In the genomic region with DNA sequence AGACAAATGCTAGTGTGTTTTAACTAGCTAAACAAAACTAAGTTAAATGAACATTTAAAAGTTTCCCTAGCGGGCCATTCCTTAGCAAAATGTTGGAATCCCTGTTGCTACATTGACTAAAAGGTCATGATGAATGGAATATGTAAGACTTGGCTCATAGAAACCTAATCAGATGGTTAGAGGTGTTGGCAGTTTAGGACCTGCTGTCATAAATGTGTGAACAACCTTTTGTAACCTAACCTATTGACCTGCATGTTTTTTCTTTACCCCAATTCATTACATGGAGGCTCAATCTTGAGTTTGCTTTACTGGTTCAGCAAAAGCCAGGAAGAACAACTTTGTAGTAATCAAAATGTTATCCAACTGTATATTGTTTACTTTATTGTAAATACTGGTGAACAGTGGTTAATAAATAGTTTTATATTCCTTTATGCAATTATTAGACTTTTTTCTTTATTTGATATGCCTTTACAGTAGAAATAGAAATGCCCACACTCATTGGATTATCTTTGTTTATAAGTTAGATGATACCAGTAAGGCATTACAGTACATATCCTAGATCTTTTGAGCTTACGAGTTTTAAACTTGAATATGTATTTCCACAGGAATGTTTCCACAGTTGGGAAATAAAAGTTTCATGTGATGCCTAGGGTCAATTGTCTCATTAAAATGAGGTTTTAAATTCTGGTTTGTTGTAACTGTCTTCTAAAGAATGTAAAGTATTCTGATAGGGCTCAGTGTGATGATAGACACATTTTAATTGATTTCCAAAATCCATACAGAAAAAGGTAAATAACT, we compare ENCODE assay signal across 22 cellular contexts. TPM values are rescaled to one million over a fixed set of nuclear protein-coding genes. Genes with fewer than 3 reads are reported as not detected.
DNase-seq lines count a peak whose midpoint lies in the region; ATAC-seq, FAIRE-seq and TF ChIP-seq lines count a peak whose summit lies in the region.
"Had no signal": no experiment of that assay in that cellular context is flagged by ENCODE, and none has a peak within 500 bp of the region (broad histone marks: within the 10 kb centered on the region; RNA-seq: fewer than 3 reads in every experiment).

No MANE protein-coding gene starts in this region.

- H4K20me1 ChIP-seq in K562 (replicated peaks; ENCODE audit: control insufficient read depth, insufficient read depth, low read length): no peaks in the 10 kb centered on the region

- CTCF ChIA-PET in K562 (lab: Yijun Ruan, JAX; ENCODE audit: low intra/inter-chr PET ratio): no interaction called here

- TSS peak; percentile 42 for BruUV-seq in K562 (replicated peaks; lab: Mats Ljungman, UMichigan)

- H3K27ac ChIP-seq in K562 (ENCODE audit: extremely low read depth, low read depth, low read length) (no peak overlapping the region), liver (ENCODE audit: low read depth in 1 of 2, low read length in 2 of 2) (no peak overlapping the region)
- H3K27ac ChIP-seq: prostate gland, stomach, tibial artery, VCaP had no signal

- no peaks in the 10 kb centered on the region for H3K9me1 ChIP-seq in K562 (ENCODE audit: control insufficient read depth, insufficient read depth, low read length)

- POLR2A ChIA-PET in K562 (lab: Yijun Ruan, JAX): interaction anchor here (1.6 to 6.4 kb wide), 6 partner anchors 8 to 21 kb away, joined by 6 to 61 read pairs (median 12); a partner anchor contains a TSS

- FAIRE-seq in GM12891 (lab: Jason Lieb, UNC): peak; percentile 85
- FAIRE-seq in K562 (lab: Jason Lieb, UNC): peak; percentile 40

- TF ChIP-seq CTCF in K562 (IDR thresholded peaks at IDR 0.05 in 2 of 3, conservative IDR thresholded peaks at IDR 0.05 in 1 of 3; ENCODE audit: insufficient read depth in 2 of 3, low read depth in 1 of 3, low read length in 3 of 3) (no peak), liver (IDR thresholded peaks at IDR 0.05; ENCODE audit: low read depth, low read length, missing input control) (no peak)

- H3K27me3 ChIP-seq in K562 (ENCODE audit: control insufficient read depth in 2 of 2, insufficient read depth in 2 of 2, low read length in 2 of 2) (no peaks in the 10 kb centered on the region), liver (ENCODE audit: control insufficient read depth in 4 of 4, insufficient read depth in 4 of 4, low read length in 3 of 4) (no peaks in the 10 kb centered on the region)
- H3K27me3 ChIP-seq: stomach, tibial artery had no signal

- H3K4me3 ChIP-seq in K562 (no peak overlapping the region), liver (ENCODE audit: low read depth in 1 of 3, low read length in 3 of 3) (no peak overlapping the region)
- H3K4me3 ChIP-seq: prostate gland, stomach, tibial artery had no signal

- H3K4me1 ChIP-seq in K562 (replicated peaks in 1 of 2; ENCODE audit: control insufficient read depth in 2 of 2, insufficient read depth in 2 of 2, low read length in 2 of 2) (no peaks in the 10 kb centered on the region; a peak in 1 of 5 replicates), liver (ENCODE audit: control insufficient read depth in 4 of 4, insufficient read depth in 4 of 4, low read length in 3 of 4) (peaks cover 0 to 9% (median 0%) of the 10 kb centered on the region in 4 donors)
- H3K4me1 ChIP-seq: prostate gland, tibial artery had no signal

- TF ChIP-seq EP300 in K562 (IDR thresholded peaks at IDR 0.05; ENCODE audit: low read length): no peak

- intact Hi-C loops in K562 (cut with micrococcal nuclease): no loop called here
- intact Hi-C loops in Right ventricle myocardium superior (cut with DNase I): no loop called here

- H3K36me3 ChIP-seq in K562 (ENCODE audit: control insufficient read depth, insufficient read depth, low read length) (peaks cover 48% of the 10 kb centered on the region), liver (ENCODE audit: control insufficient read depth in 4 of 4, insufficient read depth in 3 of 4, low read depth in 1 of 4, low read length in 3 of 4) (peaks cover 6 to 41% (median 30%) of the 10 kb centered on the region in 4 donors)
- H3K36me3 ChIP-seq: prostate gland had no signal

- in situ Hi-C loops in K562 (cut with MboI): no loop called here

- no peak overlapping the region for H2AFZ ChIP-seq in K562 (ENCODE audit: low read depth, low read length)

- DNase-seq in GM12891 (ENCODE audit: insufficient read length, low spot score): no peak
- DNase-seq in NCI-H69 (lab: John Stamatoyannopoulos, UW): peak; percentile 25
- DNase-seq in K562 (ENCODE audit: extremely low read depth in 1 of 4, low spot score in 3 of 4): no peak
- no peak for DNase-seq in NCI-H146 treated with DMSO at 0.1 percent for 48 hours (lab: John Stamatoyannopoulos, UW; ENCODE audit: unreplicated experiment)
- DNase-seq in activated gamma-delta T cell treated with Interleukin-2 at 50 U/mL for 16 hours: no peak
- DNase-seq in Right ventricle myocardium superior: no peak
- DNase-seq: activated CD4-positive, alpha-beta T cell treated with anti-CD3 and anti-CD28 coated beads, Interleukin-2, amount 50 U/mL, for 1 hour; activated naive CD4-positive, alpha-beta T cell treated with anti-CD3 and anti-CD28 coated beads, Interleukin-2, amount 50 U/mL, for 16 hours; aorta; caudate nucleus; DND-41; MM.1S; NCI-H1417; NCI-H2171; NCI-H524; NK-92 treated with Interleukin-12 subunit alpha and Interleukin-12 subunit beta, amount 100 ng/mL, for 24 hours; RPMI8226; stomach; tibial artery had no signal

- 89% methylated on average over 2 of the region's 2 CpGs for WGBS in K562 (ENCODE audit: insufficient coverage, low coverage, missing lambda C conversion rate)
- WGBS in liver: 93% methylated on average over 2 of the region's 2 CpGs

- H3K9ac ChIP-seq in K562 (ENCODE audit: insufficient read depth in 1 of 2, low read depth in 2 of 2, low read length in 2 of 2) (no peak overlapping the region), liver (ENCODE audit: low read depth in 1 of 2, low read length in 2 of 2) (no peak overlapping the region)

- TF ChIP-seq RAD21 in K562 (CRISPR knock-in tag; conservative IDR thresholded peaks at IDR 0.05 in 1 of 2, IDR thresholded peaks at IDR 0.05 in 1 of 2) (no peak), liver (IDR thresholded peaks at IDR 0.05) (no peak)

- TF ChIP-seq POLR2A in GM12891 (IDR thresholded peaks at IDR 0.05; ENCODE audit: low read depth, low read length): peak; percentile 22; the same call in 1 of the 2 replicates
- TF ChIP-seq POLR2A in K562 (conservative IDR thresholded peaks at IDR 0.05): peak; percentile 75

- peak; percentile 51 for ATAC-seq in K562
- no peak for ATAC-seq in Right ventricle myocardium superior (ENCODE audit: poor library complexity)

- peaks cover 19% of the 10 kb centered on the region for H3K79me2 ChIP-seq in K562 (ENCODE audit: control insufficient read depth, insufficient read depth, low read length)

- no peak overlapping the region for H3K4me2 ChIP-seq in K562 (ENCODE audit: insufficient read depth, low read length)

- H3K9me3 ChIP-seq in K562 (replicated peaks; ENCODE audit: control insufficient read depth, insufficient read depth, low read depth, low read length) (no peaks in the 10 kb centered on the region), liver (ENCODE audit: control insufficient read depth in 4 of 4, low read length in 3 of 4) (no peaks in the 10 kb centered on the region)
- H3K9me3 ChIP-seq: prostate gland, stomach, tibial artery had no signal

RNA-seq across cellular contexts. Expression of a gene that starts 11.6 kb away (rescaled TPM):
- polyA plus RNA-seq in GM12891 (2012; ENCODE audit: low read depth, missing spikeins): 172 TPM
- 99.0 and 229 TPM in 2 replicates for total RNA-seq in K562 (2011; cell fraction: chromatin; rRNA removed; ENCODE audit: low replicate concordance)
- 91.9 and 108 TPM in 2 replicates for total RNA-seq in K562 (2011; cell fraction: nucleolus; rRNA removed)
- total RNA-seq in K562 (2011; cell fraction: nucleoplasm; rRNA removed): 152 and 198 TPM in 2 replicates
- total RNA-seq in K562 (2014; rRNA removed): 210 and 244 TPM in 2 replicates
- total RNA-seq in K562 (2014; rRNA removed; fragmentation: Illumina TruSeq; extraction: Trizol): 413 and 480 TPM in 2 replicates
- 337 and 363 TPM in 2 replicates for total RNA-seq in K562 (2015; rRNA removed; fragmentation: Illumina TruSeq; extraction: Trizol)
- 253 and 256 TPM in 2 replicates for total RNA-seq in K562 (2021)
- polyA plus RNA-seq in K562 (2011; rRNA removed): 293 and 364 TPM in 2 replicates
- polyA plus RNA-seq in K562 (2011; cell fraction: cytosol; rRNA removed): 75.2 and 113 TPM in 2 replicates
- polyA plus RNA-seq in K562 (2011; cell fraction: nucleus; rRNA removed): 155 and 212 TPM in 2 replicates
- polyA plus RNA-seq in K562 (2012): 208 and 278 TPM in 2 replicates
- polyA plus RNA-seq in K562 (2014; fragmentation: Illumina TruSeq; extraction: Trizol): 310 and 328 TPM in 2 replicates
- polyA plus RNA-seq in K562 (2014; fragmentation: Nextera tagmentation; extraction: Ambion mirVana): 100 to 1,000 TPM; 198 to 245 TPM
- 389 and 408 TPM in 2 replicates for polyA plus RNA-seq in K562 (2014; rRNA removed)
- 124 and 155 TPM in 2 replicates for polyA minus RNA-seq in K562 (2011; rRNA and poly(A)+ RNA removed)
- polyA minus RNA-seq in K562 (2011; cell fraction: cytosol; rRNA and poly(A)+ RNA removed): 51.7 and 53.1 TPM in 2 replicates
- 135 and 212 TPM in 2 replicates for polyA minus RNA-seq in K562 (2011; cell fraction: nucleus; rRNA and poly(A)+ RNA removed)
- total RNA-seq in liver: 10 to 100 TPM; 35.0 to 53.3 TPM
- 10 to 100 TPM; 26.9 to 31.1 TPM for polyA plus RNA-seq in liver
- total RNA-seq in Right ventricle myocardium superior: 54.2 TPM

RNA-seq across cellular contexts. Expression of a gene that starts 12.6 kb away (rescaled TPM):
- polyA plus RNA-seq in GM12891 (2012; ENCODE audit: low read depth, missing spikeins): 848 TPM
- 193 and 905 TPM in 2 replicates for total RNA-seq in K562 (2011; cell fraction: chromatin; rRNA removed; ENCODE audit: low replicate concordance)
- total RNA-seq in K562 (2011; cell fraction: nucleolus; rRNA removed): 107 and 139 TPM in 2 replicates
- 296 and 406 TPM in 2 replicates for total RNA-seq in K562 (2011; cell fraction: nucleoplasm; rRNA removed)
- total RNA-seq in K562 (2014; rRNA removed): 604 and 630 TPM in 2 replicates
- 728 and 855 TPM in 2 replicates for total RNA-seq in K562 (2014; rRNA removed; fragmentation: Illumina TruSeq; extraction: Trizol)
- total RNA-seq in K562 (2015; rRNA removed; fragmentation: Illumina TruSeq; extraction: Trizol): 730 and 803 TPM in 2 replicates
- total RNA-seq in K562 (2021): 707 and 876 TPM in 2 replicates
- 466 and 782 TPM in 2 replicates for polyA plus RNA-seq in K562 (2011; rRNA removed)
- 112 and 259 TPM in 2 replicates for polyA plus RNA-seq in K562 (2011; cell fraction: cytosol; rRNA removed)
- polyA plus RNA-seq in K562 (2011; cell fraction: nucleus; rRNA removed): 299 and 394 TPM in 2 replicates
- 752 and 1,692 TPM in 2 replicates for polyA plus RNA-seq in K562 (2012)
- polyA plus RNA-seq in K562 (2014; fragmentation: Illumina TruSeq; extraction: Trizol): 1,478 and 1,489 TPM in 2 replicates
- 1,000 to 10,000 TPM in 1 of 2 experiments, 100 to 1,000 TPM in 1; 865 to 1,390 TPM for polyA plus RNA-seq in K562 (2014; fragmentation: Nextera tagmentation; extraction: Ambion mirVana)
- 1,850 and 1,989 TPM in 2 replicates for polyA plus RNA-seq in K562 (2014; rRNA removed)
- polyA minus RNA-seq in K562 (2011; rRNA and poly(A)+ RNA removed): 654 and 757 TPM in 2 replicates
- polyA minus RNA-seq in K562 (2011; cell fraction: cytosol; rRNA and poly(A)+ RNA removed): 230 and 283 TPM in 2 replicates
- 153 and 242 TPM in 2 replicates for polyA minus RNA-seq in K562 (2011; cell fraction: nucleus; rRNA and poly(A)+ RNA removed)
- total RNA-seq in liver: 100 to 1,000 TPM; 128 to 168 TPM
- 100 to 1,000 TPM; 195 to 295 TPM for polyA plus RNA-seq in liver
- total RNA-seq in Right ventricle myocardium superior: 400 TPM
